In genomic region chr19:17610384-17610783, GRCh38 we compare ENCODE assay signal across 15 cellular contexts.
DNase-seq lines count a peak whose midpoint lies in the region; ATAC-seq, FAIRE-seq and TF ChIP-seq lines count a peak whose summit lies in the region.
"Had no signal": no experiment of that assay in that cellular context is flagged by ENCODE, and none has a peak within 500 bp of the region (broad histone marks: within the 10 kb centered on the region; RNA-seq: fewer than 3 reads in every experiment).

No MANE protein-coding gene starts in this region.

- no peak overlapping the region for H3K9ac ChIP-seq in SU-DHL-6 (ENCODE audit: low read length)

- H3K4me3 ChIP-seq in SU-DHL-6 (ENCODE audit: insufficient read depth, low read length, poor library complexity, severe bottlenecking), result no peak overlapping the region
- H3K4me3 ChIP-seq: left lung had no signal

- no peak for ATAC-seq in GM19328 (IDR thresholded peaks at IDR 0.05; ENCODE audit: unreplicated experiment)
- no peak for ATAC-seq in HG03108 (IDR thresholded peaks at IDR 0.05; ENCODE audit: unreplicated experiment)
- no peak for ATAC-seq in HG03342 (IDR thresholded peaks at IDR 0.05; ENCODE audit: unreplicated experiment)
- ATAC-seq: left lung had no signal

- H4K20me1 ChIP-seq in SU-DHL-6 (ENCODE audit: low read depth, low read length), result no peaks in the 10 kb centered on the region

- H3K27me3 ChIP-seq in SU-DHL-6 (ENCODE audit: low read length), result no peaks in the 10 kb centered on the region

- H3F3A ChIP-seq in SU-DHL-6 (ENCODE audit: insufficient read depth), result 0 out of 2 replicates have a peak, but pooled peaks cover 5% of the 10 kb centered on the region

- H3K79me2 ChIP-seq in SU-DHL-6 (ENCODE audit: insufficient read depth, low read length), result no peaks in the 10 kb centered on the region

- H3K36me3 ChIP-seq in SU-DHL-6 (ENCODE audit: low read length), result no peaks in the 10 kb centered on the region
- H3K36me3 ChIP-seq: left lung had no signal

- peak; percentile 44 for DNase-seq in CD1c-positive myeloid dendritic cell (ENCODE audit: extremely low spot score)
- peak; percentile 56 for DNase-seq in HTR-8/SVneo (ENCODE audit: insufficient read length, low spot score)
- DNase-seq in iPS-NIHi11 (ENCODE audit: low spot score), result peak; percentile 72
- no peak for DNase-seq in activated T-cell treated with anti-CD3 and anti-CD28 coated beads, Interleukin-2, amount 50 U/mL, for 48 hours
- DNase-seq: activated CD4-positive, alpha-beta T cell treated with anti-CD3 and anti-CD28 coated beads, Interleukin-2, amount 50 U/mL, for 1 hour; activated effector memory CD4-positive, alpha-beta T cell treated with anti-CD3 and anti-CD28 coated beads, Interleukin-2, amount 50 U/mL, for 16 hours; left lung; NCI-H2107; occipital lobe; stimulated activated CD4-positive, alpha-beta T cell treated with anti-CD3 and anti-CD28 coated beads, Interleukin-4, amount 100 ng/mL, for 24 hours had no signal

- TF ChIP-seq CTCF in SU-DHL-6 (IDR thresholded peaks at IDR 0.05; ENCODE audit: insufficient read depth, low read length, poor library complexity, severe bottlenecking), result no peak

- H3K9me3 ChIP-seq in SU-DHL-6 (ENCODE audit: insufficient read depth, low read length), result no peaks in the 10 kb centered on the region
- H3K9me3 ChIP-seq: left lung had no signal

- H3K27ac ChIP-seq in SU-DHL-6 (ENCODE audit: low read depth, low read length), result no peak overlapping the region
- H3K27ac ChIP-seq: left lung had no signal

- no peak for FAIRE-seq in HTR-8/SVneo (lab: Jason Lieb, UNC)
- FAIRE-seq: GM12891 had no signal

- no peaks in the 10 kb centered on the region for H3K9me2 ChIP-seq in SU-DHL-6 (replicated peaks; ENCODE audit: insufficient read depth, low read length)

- peak overlapping the region; percentile 43 for H2AFZ ChIP-seq in SU-DHL-6 (ENCODE audit: low read depth, low read length, severe bottlenecking)

- H3K4me2 ChIP-seq in SU-DHL-6 (ENCODE audit: low read depth, low read length, poor library complexity, severe bottlenecking), result no peak overlapping the region

Comparison
In these comparisons a context has a peak if more than half of its experiments do, and no peak if none do; other contexts are left out.
1. DNase-seq: peak in CD1c-positive myeloid dendritic cell (single experiment), HTR-8/SVneo (single experiment) and iPS-NIHi11 (single experiment); none in activated T-cell treated with anti-CD3 and anti-CD28 coated beads, Interleukin-2, amount 50 U/mL, for 48 hours (0 of 2).